In genomic region chr10:11875183-11875498, GRCh38 we compare ENCODE assay signal across 1 cellular context.
TF ChIP-seq lines count a peak whose summit lies in the region.

No MANE protein-coding gene starts in this region.

TF ChIP-seq in HepG2, 621 proteins besides CTCF, POLR2A, EP300 and RAD21 (continued from another document and continues in another):
- TF ChIP-seq MLXIP (CRISPR knock-in tag; IDR thresholded peaks at IDR 0.05; ENCODE audit: borderline replicate concordance) (no peak), ZNF775 (CRISPR knock-in tag; IDR thresholded peaks at IDR 0.05; ENCODE audit: borderline replicate concordance) (no peak), ZNF333 (CRISPR knock-in tag; IDR thresholded peaks at IDR 0.05; ENCODE audit: borderline replicate concordance) (no peak), NCOA1 (CRISPR knock-in tag; IDR thresholded peaks at IDR 0.05) (0 out of 2 replicates have a peak, but pooled peaks have one; percentile 30), GABPA (IDR thresholded peaks at IDR 0.05; ENCODE audit: low read depth, low read length) (no peak), GABPA (CRISPR knock-in tag; IDR thresholded peaks at IDR 0.05; ENCODE audit: low read depth) (no peak), ZBTB25 (CRISPR knock-in tag; IDR thresholded peaks at IDR 0.05) (no peak), LBX2 (CRISPR knock-in tag; IDR thresholded peaks at IDR 0.05; ENCODE audit: borderline replicate concordance) (no peak), SALL2 (CRISPR knock-in tag; IDR thresholded peaks at IDR 0.05) (no peak), HIC2 (CRISPR knock-in tag; IDR thresholded peaks at IDR 0.05; ENCODE audit: low read depth) (no peak), ZNF33B (CRISPR knock-in tag; IDR thresholded peaks at IDR 0.05) (no peak), ZUFSP (CRISPR knock-in tag; IDR thresholded peaks at IDR 0.05; ENCODE audit: borderline replicate concordance) (no peak), HNRNPL (IDR thresholded peaks at IDR 0.05; ENCODE audit: low read depth, low read length) (no peak), MXD4 (CRISPR knock-in tag; IDR thresholded peaks at IDR 0.05) (no peak), SAP130 (CRISPR knock-in tag; IDR thresholded peaks at IDR 0.05; ENCODE audit: low read depth) (no peak), IRF9 (CRISPR knock-in tag; IDR thresholded peaks at IDR 0.05; ENCODE audit: borderline replicate concordance) (no peak), ZNF549 (CRISPR knock-in tag; IDR thresholded peaks at IDR 0.05) (no peak), ZNF362 (CRISPR knock-in tag; IDR thresholded peaks at IDR 0.05; ENCODE audit: borderline replicate concordance) (no peak), ZFX (CRISPR knock-in tag; IDR thresholded peaks at IDR 0.05; ENCODE audit: low read depth) (no peak), KLF12 (CRISPR knock-in tag; IDR thresholded peaks at IDR 0.05; ENCODE audit: borderline replicate concordance) (no peak), ZNF17 (CRISPR knock-in tag; IDR thresholded peaks at IDR 0.05) (no peak), MAZ (IDR thresholded peaks at IDR 0.05; ENCODE audit: borderline replicate concordance, low read depth, low read length) (no peak), MAZ (CRISPR knock-in tag; IDR thresholded peaks at IDR 0.05; ENCODE audit: low read depth) (no peak), AHR (CRISPR knock-in tag; IDR thresholded peaks at IDR 0.05) (0 out of 2 replicates have a peak, but pooled peaks have one; percentile 7), SKIL (CRISPR knock-in tag; IDR thresholded peaks at IDR 0.05; ENCODE audit: borderline replicate concordance) (no peak), ZBTB21 (CRISPR knock-in tag; IDR thresholded peaks at IDR 0.05) (no peak), YEATS4 (CRISPR knock-in tag; IDR thresholded peaks at IDR 0.05; ENCODE audit: borderline replicate concordance) (no peak), ZFP91 (CRISPR knock-in tag; IDR thresholded peaks at IDR 0.05; ENCODE audit: borderline replicate concordance) (no peak), ZNF230 (CRISPR knock-in tag; IDR thresholded peaks at IDR 0.05) (peak; percentile 59; the same call in 1 of the 2 replicates), ZFP62 (CRISPR knock-in tag; IDR thresholded peaks at IDR 0.05) (no peak), SNAPC4 (CRISPR knock-in tag; IDR thresholded peaks at IDR 0.05) (no peak), ZNF678 (CRISPR knock-in tag; IDR thresholded peaks at IDR 0.05) (no peak), FOXJ3 (CRISPR knock-in tag; IDR thresholded peaks at IDR 0.05; ENCODE audit: borderline replicate concordance) (no peak), ZNF335 (CRISPR knock-in tag; IDR thresholded peaks at IDR 0.05) (no peak), ZNF704 (CRISPR knock-in tag; IDR thresholded peaks at IDR 0.05; ENCODE audit: borderline replicate concordance) (0 out of 2 replicates have a peak, but pooled peaks have one; percentile 20), ZNF781 (CRISPR knock-in tag; IDR thresholded peaks at IDR 0.05; ENCODE audit: borderline replicate concordance, not compliant biosample characterization) (no peak)
